ENCODE assay signal across 8 cellular contexts in the genomic region with DNA sequence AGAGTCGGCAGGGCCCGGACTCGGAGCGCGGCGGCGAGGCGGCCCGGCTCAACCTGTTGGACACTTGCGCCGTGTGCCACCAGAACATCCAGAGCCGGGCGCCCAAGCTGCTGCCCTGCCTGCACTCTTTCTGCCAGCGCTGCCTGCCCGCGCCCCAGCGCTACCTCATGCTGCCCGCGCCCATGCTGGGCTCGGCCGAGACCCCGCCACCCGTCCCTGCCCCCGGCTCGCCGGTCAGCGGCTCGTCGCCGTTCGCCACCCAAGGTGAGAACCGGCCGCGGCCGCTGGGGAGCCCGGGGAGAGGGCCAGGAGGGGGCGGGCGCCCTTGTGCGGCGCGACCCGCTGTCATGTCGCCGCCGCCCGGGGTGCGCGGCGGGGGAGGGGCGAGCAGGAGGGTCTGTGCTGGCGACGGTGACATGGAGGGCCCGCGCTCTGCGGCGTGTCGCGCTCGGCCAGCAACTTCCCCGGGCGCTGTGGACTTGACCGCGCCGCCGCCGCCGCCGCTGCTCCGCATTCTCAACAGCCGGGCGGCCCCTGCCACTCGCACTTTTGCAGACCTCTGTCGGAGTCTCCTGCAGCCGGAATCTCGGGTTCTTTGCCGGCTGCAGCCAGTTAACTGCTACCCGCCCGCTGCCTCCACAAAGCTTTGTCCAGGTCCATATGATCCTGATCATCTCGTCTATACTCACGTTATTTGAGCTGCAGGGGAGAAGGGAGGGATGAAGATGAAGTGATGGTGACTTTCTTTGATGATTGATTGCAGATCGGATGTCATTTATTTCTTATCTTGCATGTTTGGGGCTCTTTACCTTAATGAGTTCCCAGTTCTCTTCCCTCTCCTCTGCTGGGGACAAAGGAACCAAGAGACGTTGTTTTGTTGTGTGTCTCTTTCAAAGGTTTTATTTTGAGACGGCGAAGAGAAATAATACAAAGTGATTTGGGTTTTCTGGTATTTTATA. TPM values are rescaled to one million over a fixed set of nuclear protein-coding genes. Genes with fewer than 3 reads are reported as not detected.
DNase-seq lines count a peak whose midpoint lies in the region; ATAC-seq and TF ChIP-seq lines count a peak whose summit lies in the region.

No MANE protein-coding gene starts in this region.

- H3K4me3 ChIP-seq in fibroblast of villous mesenchyme (ENCODE audit: low read depth, low read length) (peak overlapping the region; percentile 81), neuron (ENCODE audit: low read length) (peak overlapping the region; percentile 88)

- no peaks in the 10 kb centered on the region for H3K27me3 ChIP-seq in neuron (ENCODE audit: insufficient read depth, low read length)

- peak; percentile 23 for ATAC-seq in GM21367 (IDR thresholded peaks at IDR 0.05; ENCODE audit: unreplicated experiment)

- no peak for TF ChIP-seq CTCF in fibroblast of villous mesenchyme (IDR thresholded peaks at IDR 0.05; ENCODE audit: insufficient read depth, low read depth, low read length)

- H3K27ac ChIP-seq in substantia nigra (ENCODE audit: low read depth, low read length, poor library complexity, severe bottlenecking) = peak overlapping the region; percentile 85

- H2AFZ ChIP-seq in neuron (ENCODE audit: low read depth, low read length) = no peak overlapping the region

- H3K36me3 ChIP-seq in neuron (ENCODE audit: insufficient read depth, low read length) = peaks cover 24% of the 10 kb centered on the region

- H3K9me3 ChIP-seq in neuron (ENCODE audit: low read length) = peaks cover 6% of the 10 kb centered on the region

- no peaks in the 10 kb centered on the region for H3K4me1 ChIP-seq in neuron (ENCODE audit: insufficient read depth, low read length)

- DNase-seq in DMS 273 treated with DMSO at 0.1 percent for 48 hours (lab: John Stamatoyannopoulos, UW) (peak; percentile 29), HT-29 (ENCODE audit: low spot score) (peak; percentile 75), fibroblast of villous mesenchyme (ENCODE audit: low read depth) (peak; percentile 45), substantia nigra (lab: John Stamatoyannopoulos, UW) (peak in 41 of 49 donors; percentile 8 to 70 (median 49))
- peak; percentile 50 for DNase-seq in activated effector memory CD4-positive, alpha-beta T cell treated with Interleukin-2 at 50 U/mL for 16 hours

TF ChIP-seq in PFSK-1, 5 proteins besides CTCF, POLR2A, EP300 and RAD21:
- TF ChIP-seq, protein P1, sequence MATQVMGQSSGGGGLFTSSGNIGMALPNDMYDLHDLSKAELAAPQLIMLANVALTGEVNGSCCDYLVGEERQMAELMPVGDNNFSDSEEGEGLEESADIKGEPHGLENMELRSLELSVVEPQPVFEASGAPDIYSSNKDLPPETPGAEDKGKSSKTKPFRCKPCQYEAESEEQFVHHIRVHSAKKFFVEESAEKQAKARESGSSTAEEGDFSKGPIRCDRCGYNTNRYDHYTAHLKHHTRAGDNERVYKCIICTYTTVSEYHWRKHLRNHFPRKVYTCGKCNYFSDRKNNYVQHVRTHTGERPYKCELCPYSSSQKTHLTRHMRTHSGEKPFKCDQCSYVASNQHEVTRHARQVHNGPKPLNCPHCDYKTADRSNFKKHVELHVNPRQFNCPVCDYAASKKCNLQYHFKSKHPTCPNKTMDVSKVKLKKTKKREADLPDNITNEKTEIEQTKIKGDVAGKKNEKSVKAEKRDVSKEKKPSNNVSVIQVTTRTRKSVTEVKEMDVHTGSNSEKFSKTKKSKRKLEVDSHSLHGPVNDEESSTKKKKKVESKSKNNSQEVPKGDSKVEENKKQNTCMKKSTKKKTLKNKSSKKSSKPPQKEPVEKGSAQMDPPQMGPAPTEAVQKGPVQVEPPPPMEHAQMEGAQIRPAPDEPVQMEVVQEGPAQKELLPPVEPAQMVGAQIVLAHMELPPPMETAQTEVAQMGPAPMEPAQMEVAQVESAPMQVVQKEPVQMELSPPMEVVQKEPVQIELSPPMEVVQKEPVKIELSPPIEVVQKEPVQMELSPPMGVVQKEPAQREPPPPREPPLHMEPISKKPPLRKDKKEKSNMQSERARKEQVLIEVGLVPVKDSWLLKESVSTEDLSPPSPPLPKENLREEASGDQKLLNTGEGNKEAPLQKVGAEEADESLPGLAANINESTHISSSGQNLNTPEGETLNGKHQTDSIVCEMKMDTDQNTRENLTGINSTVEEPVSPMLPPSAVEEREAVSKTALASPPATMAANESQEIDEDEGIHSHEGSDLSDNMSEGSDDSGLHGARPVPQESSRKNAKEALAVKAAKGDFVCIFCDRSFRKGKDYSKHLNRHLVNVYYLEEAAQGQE (IDR thresholded peaks at IDR 0.05; ENCODE audit: insufficient read depth in 1 of 2, low read depth in 2 of 2, low read length in 2 of 2) = no peak
- TF ChIP-seq SIN3A (IDR thresholded peaks at IDR 0.05; ENCODE audit: borderline replicate concordance, insufficient read depth, low read length) = 0 out of 2 replicates have a peak, but pooled peaks have one; percentile 13

RNA-seq across cellular contexts. Expression of a gene that starts 0.9 kb away (rescaled TPM):
- total RNA-seq in HT-29 (2014; rRNA removed; shearing (Covaris generic)) = 19.6 and 21.0 TPM in 2 replicates
- polyA plus RNA-seq in PFSK-1 (2012; ENCODE audit: insufficient read length, low read depth) = 6.7 TPM
- total RNA-seq in fibroblast of villous mesenchyme = 10.3 and 10.4 TPM in 2 replicates

Comparison
In these comparisons a context has a peak if more than half of its experiments do, and no peak if none do; other contexts are left out.
1. Peak in every context shown above with its lines: DNase-seq, ATAC-seq, H3K4me3 ChIP-seq and H3K27ac ChIP-seq.